In genomic region chr1:3499611-3500010, GRCh38 we compare ENCODE assay signal across 29 cellular contexts. TPM values are rescaled to one million over a fixed set of nuclear protein-coding genes. Genes with fewer than 3 reads are reported as not detected.
"Had no signal": no experiment of that assay in that cellular context is flagged by ENCODE, and none has a peak within 500 bp of the region (broad histone marks: within the 10 kb centered on the region; RNA-seq: fewer than 3 reads in every experiment).

No MANE protein-coding gene starts in this region.

- H3K27me3 ChIP-seq: colonic mucosa, dorsolateral prefrontal cortex, esophagus muscularis mucosa, esophagus squamous epithelium, gastrocnemius medialis, gastroesophageal sphincter, heart left ventricle, heart right ventricle had no signal

- H3K9me3 ChIP-seq: colonic mucosa, esophagus muscularis mucosa, esophagus squamous epithelium, gastrocnemius medialis, gastroesophageal sphincter, heart left ventricle, heart right ventricle had no signal

- H3K9me3 Mint-ChIP-seq: dendritic cell treated with granulocyte-macrophage colony-stimulating factor and Interleukin-4, amounts not matched to agents 40 ng/mL and 50 ng/mL, for 4 days; effector memory CD8-positive, alpha-beta T cell; endodermal cell had no signal

- H3K27ac Mint-ChIP-seq: dendritic cell treated with granulocyte-macrophage colony-stimulating factor and Interleukin-4, amounts not matched to agents 40 ng/mL and 50 ng/mL, for 4 days; effector memory CD8-positive, alpha-beta T cell; endodermal cell had no signal

- H3K4me3 ChIP-seq: colonic mucosa, coronary artery, dorsolateral prefrontal cortex, esophagus muscularis mucosa, esophagus squamous epithelium, gastrocnemius medialis, gastroesophageal sphincter, heart left ventricle, heart right ventricle had no signal

- H3K27ac ChIP-seq: colonic mucosa, coronary artery, dorsolateral prefrontal cortex, epithelial cell of prostate, esophagus muscularis mucosa, esophagus squamous epithelium, foreskin keratinocyte, gastrocnemius medialis, gastroesophageal sphincter, heart left ventricle, heart right ventricle had no signal

- DNase-seq: colonic mucosa; cortex of kidney; dermis blood vessel endothelial cell; dorsolateral prefrontal cortex; effector CD4-positive, alpha-beta T cell; effector CD8-positive, alpha-beta T cell; effector memory CD4-positive, alpha-beta T cell; effector memory CD8-positive, alpha-beta T cell; endodermal cell; erythroblast; esophagus squamous epithelium; foreskin fibroblast; foreskin keratinocyte; foreskin melanocyte; gastrocnemius medialis; glutamatergic neuron; head of caudate nucleus; heart left ventricle; heart right ventricle had no signal

- H3K4me1 Mint-ChIP-seq: endodermal cell had no signal

- FAIRE-seq: colon, endometrium, endothelial cell of umbilical vein, frontal cortex had no signal

- ATAC-seq: effector memory CD8-positive, alpha-beta T cell; esophagus mucosa; foreskin keratinocyte; gastrocnemius medialis; gastroesophageal sphincter; heart left ventricle; heart right ventricle had no signal

- H3K27me3 Mint-ChIP-seq: dendritic cell treated with granulocyte-macrophage colony-stimulating factor and Interleukin-4, amounts not matched to agents 40 ng/mL and 50 ng/mL, for 4 days; effector memory CD8-positive, alpha-beta T cell had no signal

- H3K36me3 ChIP-seq: colonic mucosa, gastrocnemius medialis, heart right ventricle had no signal

- H3K4me3 Mint-ChIP-seq: dendritic cell treated with granulocyte-macrophage colony-stimulating factor and Interleukin-4, amounts not matched to agents 40 ng/mL and 50 ng/mL, for 4 days; effector memory CD8-positive, alpha-beta T cell; endodermal cell had no signal

- H3K4me1 ChIP-seq: colonic mucosa, foreskin keratinocyte, heart right ventricle had no signal

RNA-seq across cellular contexts. Expression of gene ARHGEF16, which starts 45.1 kb away (rescaled TPM):
- total RNA-seq: frontal cortex had no signal
